In genomic region chr20:54510546-54511129, GRCh38 we compare ENCODE assay signal across 1 cellular context.
TF ChIP-seq lines count a peak whose summit lies in the region.

No MANE protein-coding gene starts in this region.

TF ChIP-seq in GM23338, 12 proteins besides CTCF, POLR2A, EP300 and RAD21 (continued from another document):
- TF ChIP-seq, protein P1, sequence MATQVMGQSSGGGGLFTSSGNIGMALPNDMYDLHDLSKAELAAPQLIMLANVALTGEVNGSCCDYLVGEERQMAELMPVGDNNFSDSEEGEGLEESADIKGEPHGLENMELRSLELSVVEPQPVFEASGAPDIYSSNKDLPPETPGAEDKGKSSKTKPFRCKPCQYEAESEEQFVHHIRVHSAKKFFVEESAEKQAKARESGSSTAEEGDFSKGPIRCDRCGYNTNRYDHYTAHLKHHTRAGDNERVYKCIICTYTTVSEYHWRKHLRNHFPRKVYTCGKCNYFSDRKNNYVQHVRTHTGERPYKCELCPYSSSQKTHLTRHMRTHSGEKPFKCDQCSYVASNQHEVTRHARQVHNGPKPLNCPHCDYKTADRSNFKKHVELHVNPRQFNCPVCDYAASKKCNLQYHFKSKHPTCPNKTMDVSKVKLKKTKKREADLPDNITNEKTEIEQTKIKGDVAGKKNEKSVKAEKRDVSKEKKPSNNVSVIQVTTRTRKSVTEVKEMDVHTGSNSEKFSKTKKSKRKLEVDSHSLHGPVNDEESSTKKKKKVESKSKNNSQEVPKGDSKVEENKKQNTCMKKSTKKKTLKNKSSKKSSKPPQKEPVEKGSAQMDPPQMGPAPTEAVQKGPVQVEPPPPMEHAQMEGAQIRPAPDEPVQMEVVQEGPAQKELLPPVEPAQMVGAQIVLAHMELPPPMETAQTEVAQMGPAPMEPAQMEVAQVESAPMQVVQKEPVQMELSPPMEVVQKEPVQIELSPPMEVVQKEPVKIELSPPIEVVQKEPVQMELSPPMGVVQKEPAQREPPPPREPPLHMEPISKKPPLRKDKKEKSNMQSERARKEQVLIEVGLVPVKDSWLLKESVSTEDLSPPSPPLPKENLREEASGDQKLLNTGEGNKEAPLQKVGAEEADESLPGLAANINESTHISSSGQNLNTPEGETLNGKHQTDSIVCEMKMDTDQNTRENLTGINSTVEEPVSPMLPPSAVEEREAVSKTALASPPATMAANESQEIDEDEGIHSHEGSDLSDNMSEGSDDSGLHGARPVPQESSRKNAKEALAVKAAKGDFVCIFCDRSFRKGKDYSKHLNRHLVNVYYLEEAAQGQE (IDR thresholded peaks at IDR 0.05; ENCODE audit: unreplicated experiment): peak; percentile 38
- no peak for TF ChIP-seq STAT1 (IDR thresholded peaks at IDR 0.05; ENCODE audit: unreplicated experiment)
TF ChIP-seq in GM23338: peak in this region for 1.
